ENCODE assay signal across 15 cellular contexts in genomic region chr7:42345478-42346299, GRCh38.
A peak's percentile ranks its signal among the peaks of the same experiment; 100 is the strongest.
DNase-seq lines count a peak whose midpoint lies in the region; ATAC-seq and TF ChIP-seq lines count a peak whose summit lies in the region.
"Had no signal": no experiment of that assay in that cellular context is flagged by ENCODE, and none has a peak within 500 bp of the region (broad histone marks: within the 10 kb centered on the region; RNA-seq: fewer than 3 reads in every experiment).

No MANE protein-coding gene starts in this region.

- peaks cover 9% of the 10 kb centered on the region for H3K4me1 ChIP-seq in psoas muscle
- H3K4me1 ChIP-seq: BE2C had no signal

- DNase-seq in H7 (peak; percentile 40), amniotic epithelial cell (ENCODE audit: low read depth) (peak; percentile 16), iPS DF 19.7 (ENCODE audit: low read depth, low spot score) (peak; percentile 5), psoas muscle (no peak), NCI-H1436 treated with DMSO at 0.1 percent for 48 hours (lab: John Stamatoyannopoulos, UW) (no peak), retina (no peak)
- DNase-seq: ACHN; BE2C; CD8-positive, alpha-beta T cell; COR-L47; DMS153; IMR-90 had no signal

- ATAC-seq in psoas muscle: peak; percentile 71 to 92 (median 80)
- no peak for ATAC-seq in HG03139 (IDR thresholded peaks at IDR 0.05; ENCODE audit: unreplicated experiment)
- ATAC-seq in HG03439 (IDR thresholded peaks at IDR 0.05; ENCODE audit: unreplicated experiment): no peak
- ATAC-seq: CD8-positive, alpha-beta T cell had no signal

- H3K36me3 ChIP-seq in H7 (replicated peaks; ENCODE audit: control insufficient read depth, insufficient read depth, low read length) (no peaks in the 10 kb centered on the region), psoas muscle (ENCODE audit: insufficient read depth in 1 of 2, low read depth in 1 of 2) (no peaks in the 10 kb centered on the region)
- H3K36me3 ChIP-seq: BE2C had no signal

- H3K27me3 ChIP-seq in H7 (ENCODE audit: control insufficient read depth, insufficient read depth, low read length): no peaks in the 10 kb centered on the region
- no peaks in the 10 kb centered on the region for H3K27me3 ChIP-seq in psoas muscle (ENCODE audit: insufficient read depth in 3 of 3, low read length in 2 of 3)
- H3K27me3 ChIP-seq: BE2C had no signal

- no peak for TF ChIP-seq CTCF in psoas muscle (IDR thresholded peaks at IDR 0.05)

- H3K9me3 ChIP-seq in psoas muscle: no peaks in the 10 kb centered on the region
- H3K9me3 ChIP-seq: BE2C had no signal

- intact Hi-C loops in psoas muscle (cut with DNase I): no loop called here

- peak overlapping the region; percentile 0 for H3K27ac ChIP-seq in psoas muscle
- H3K27ac ChIP-seq: C4-2B had no signal

- 81 to 88% (median 85%) methylated on average over 1 of the region's 1 CpG for WGBS in psoas muscle, 3 donors

- H3K4me3 ChIP-seq in H7 (ENCODE audit: insufficient read depth, low read depth, low read length) (no peak overlapping the region), psoas muscle (no peak overlapping the region)

Comparison
In these comparisons a context has a peak if more than half of its experiments do, and no peak if none do; other contexts are left out.
1. DNase-seq: peak in H7 (single experiment), amniotic epithelial cell (single experiment) and iPS DF 19.7 (single experiment); none in psoas muscle (0 of 2), NCI-H1436 treated with DMSO at 0.1 percent for 48 hours (single experiment) and retina (single experiment).
2. ATAC-seq: peak in psoas muscle (4 of 4); none in HG03139 (single experiment) and HG03439 (single experiment).